ENCODE assay signal across 8 cellular contexts in genomic region chr5:55226934-55227737, GRCh38. TPM values are rescaled to one million over a fixed set of nuclear protein-coding genes. Genes with fewer than 3 reads are reported as not detected.
A peak's percentile ranks its signal among the peaks of the same experiment; 100 is the strongest.
DNase-seq lines count a peak whose midpoint lies in the region; ATAC-seq, FAIRE-seq and TF ChIP-seq lines count a peak whose summit lies in the region.

TSS of gene MCIDAS (minus strand) at chr5:55227315. CDS start at chr5:55227138, 177 bp downstream.

- TF ChIP-seq CTCF in LNCAP (IDR thresholded peaks at IDR 0.05) (peak; percentile 44; the same call in 1 of the 2 replicates), mammary epithelial cell (conservative IDR thresholded peaks at IDR 0.05 in 1 of 2, IDR thresholded peaks at IDR 0.05 in 1 of 2; ENCODE audit: extremely low read depth in 1 of 2, insufficient read depth in 1 of 2, low read depth in 1 of 2, low read length in 2 of 2) (peak in 1 of 2 donors; percentile 49), HepG2 (CRISPR knock-in tag; IDR thresholded peaks at IDR 0.05) (peak; percentile 30; the same call in 1 of the 2 replicates)

- BruUV-seq in mammary epithelial cell (replicated peaks; lab: Mats Ljungman, UMichigan), result no TSS peak
- BruUV-seq in HepG2 (replicated peaks; lab: Mats Ljungman, UMichigan), result no TSS peak

- H3K36me3 ChIP-seq in mammary epithelial cell (ENCODE audit: insufficient read depth, low read length), result no peaks in the 10 kb centered on the region
- H3K36me3 ChIP-seq in HepG2 (replicated peaks in 1 of 2; ENCODE audit: control insufficient read depth in 1 of 2, insufficient read depth in 2 of 2, low read length in 2 of 2), result no peaks in the 10 kb centered on the region

- WGBS in mammary epithelial cell (ENCODE audit: low coverage, missing lambda C conversion rate), result 5% methylated on average over 37 of the region's 85 CpGs
- 0% methylated on average over 31 of the region's 85 CpGs for WGBS in HepG2 (ENCODE audit: low lambda C conversion rate)

- no peak for FAIRE-seq in HepG2 (lab: Jason Lieb, UNC)

- H3K4me3 Mint-ChIP-seq in T-helper 1 cell treated with Interleukin-12 subunit alpha and Interleukin-12 subunit beta and Interleukin-4 antibody, amounts not matched to agents 30 μg/mL and 1 μg/mL, for 36 hours, result peak within 1 kb of the TSS; percentile 58
- H3K4me3 Mint-ChIP-seq in stimulated activated memory B cell treated with anti-CD40 and anti-IgM and Interleukin-4, amounts not matched to agents 10 μg/mL and 1 μg/mL and 100 μg/mL, for 72 hours, result peak within 1 kb of the TSS; percentile 67

- no peak for TF ChIP-seq EP300 in HepG2 (IDR thresholded peaks at IDR 0.05; ENCODE audit: low read depth in 2 of 2, low read length in 2 of 2)
- TF ChIP-seq EP300 in HepG2 (CRISPR knock-in tag; IDR thresholded peaks at IDR 0.05; ENCODE audit: borderline replicate concordance), result no peak

- H2AFZ ChIP-seq in mammary epithelial cell (ENCODE audit: low read depth, low read length) (peak within 1 kb of the TSS; percentile 97), HepG2 (ENCODE audit: low read length) (no peak within 1 kb of the TSS)

- H3K27ac Mint-ChIP-seq in T-helper 1 cell treated with Interleukin-12 subunit alpha and Interleukin-12 subunit beta and Interleukin-4 antibody, amounts not matched to agents 30 μg/mL and 1 μg/mL, for 36 hours, result peak within 1 kb of the TSS; percentile 27
- no peak within 1 kb of the TSS for H3K27ac Mint-ChIP-seq in stimulated activated memory B cell treated with anti-CD40 and anti-IgM and Interleukin-4, amounts not matched to agents 10 μg/mL and 1 μg/mL and 100 μg/mL, for 72 hours

- no peaks in the 10 kb centered on the region for H3K9me3 ChIP-seq in mammary epithelial cell (replicated peaks; ENCODE audit: insufficient read depth, low read length)
- H3K9me3 ChIP-seq in HepG2 (ENCODE audit: low read length), result no peaks in the 10 kb centered on the region

- H3K4me2 ChIP-seq in mammary epithelial cell (ENCODE audit: insufficient read depth, low read depth, low read length), result peak within 1 kb of the TSS; percentile 96
- peak within 1 kb of the TSS; percentile 87 for H3K4me2 ChIP-seq in HepG2 (ENCODE audit: low read depth, low read length)

- POLR2A ChIA-PET in HepG2 (lab: Yijun Ruan, JAX), result no interaction called here

- peak; percentile 39 for DNase-seq in DMS53 treated with DMSO at 0.1 percent for 48 hours (lab: John Stamatoyannopoulos, UW; ENCODE audit: unreplicated experiment)
- peak; percentile 72 for DNase-seq in mammary epithelial cell
- DNase-seq in HepG2 (ENCODE audit: low spot score), result no peak

- H3K9ac ChIP-seq in mammary epithelial cell (ENCODE audit: insufficient read depth, low read length) (no peak within 1 kb of the TSS), HepG2 (ENCODE audit: insufficient read depth, low read depth, low read length) (no peak within 1 kb of the TSS)

- intact Hi-C loops in mammary epithelial cell (cut with micrococcal nuclease) (loop anchor here (5.0 kb wide), 1 partner anchor 465 kb away; no protein-coding TSS in a partner anchor), HepG2 (cut with micrococcal nuclease; ENCODE audit: unreplicated experiment) (loop anchor here (2.0 to 5.0 kb wide), 3 partner anchors 40 to 465 kb away; partner anchors contain the start of gene CDC20B)

- dilution Hi-C loops in mammary epithelial cell (cut with HindIII; ENCODE audit: low sequenced_read_pairs), result no loop called here

- no peak within 1 kb of the TSS for H3K27ac ChIP-seq in mammary epithelial cell (ENCODE audit: insufficient read depth, low read depth, low read length)
- H3K27ac ChIP-seq in HepG2 (ENCODE audit: extremely low read length, insufficient read depth, low read length), result no peak within 1 kb of the TSS

- TF ChIP-seq POLR2A in HepG2 (IDR thresholded peaks at IDR 0.05; ENCODE audit: insufficient read depth in 1 of 2, low read depth in 2 of 2, low read length in 2 of 2), result no peak

- ATAC-seq in GM21717 (IDR thresholded peaks at IDR 0.05; ENCODE audit: unreplicated experiment) (peak; percentile 51), HepG2 (peak; percentile 71), HG03097 (IDR thresholded peaks at IDR 0.05; ENCODE audit: low FRiP score, unreplicated experiment) (no peak)
- ATAC-seq in stimulated activated memory B cell treated with anti-CD40 and anti-IgM and Interleukin-4, amounts not matched to agents 10 μg/mL and 1 μg/mL and 100 μg/mL, for 72 hours, result peak; percentile 34

- peak within 1 kb of the TSS; percentile 58 to 65 (median 64) for H3K4me3 ChIP-seq in mammary epithelial cell (replicated peaks in 1 of 3; ENCODE audit: insufficient read depth in 1 of 3, low read depth in 2 of 3, low read length in 3 of 3)
- peak within 1 kb of the TSS; percentile 39 to 74 (median 41); a peak in 5 of 6 replicates for H3K4me3 ChIP-seq in HepG2 (replicated peaks in 1 of 3; ENCODE audit: insufficient read depth in 1 of 3, low read depth in 2 of 3, low read length in 3 of 3)

- in situ Hi-C loops in mammary epithelial cell (cut with MboI; ENCODE audit: low sequenced_read_pairs in 2 of 2), result no loop called here
- in situ Hi-C loops in HepG2 (cut with HindIII; ENCODE audit: extremely low pct_ligation_motif_present, low pct_unique_long_range_greater_than_20kb), result no loop called here

- H4K20me1 ChIP-seq in mammary epithelial cell (ENCODE audit: insufficient read depth, low read length) (no peaks in the 10 kb centered on the region), HepG2 (ENCODE audit: insufficient read depth, low read length) (no peaks in the 10 kb centered on the region)

- H3K36me3 Mint-ChIP-seq in T-helper 1 cell treated with Interleukin-12 subunit alpha and Interleukin-12 subunit beta and Interleukin-4 antibody, amounts not matched to agents 30 μg/mL and 1 μg/mL, for 36 hours (ENCODE audit: low read depth), result no peaks in the 10 kb centered on the region
- no peaks in the 10 kb centered on the region for H3K36me3 Mint-ChIP-seq in stimulated activated memory B cell treated with anti-CD40 and anti-IgM and Interleukin-4, amounts not matched to agents 10 μg/mL and 1 μg/mL and 100 μg/mL, for 72 hours

- H3K79me2 ChIP-seq in mammary epithelial cell (ENCODE audit: insufficient read depth, low read length) (no peaks in the 10 kb centered on the region), HepG2 (ENCODE audit: insufficient read depth, low read length) (no peaks in the 10 kb centered on the region)

- H3K4me1 ChIP-seq in mammary epithelial cell (ENCODE audit: insufficient read depth, low read length) (peaks cover 19% of the 10 kb centered on the region), HepG2 (ENCODE audit: insufficient read depth, low read length) (peaks cover 12% of the 10 kb centered on the region)

- peaks cover 31% of the 10 kb centered on the region for H3K4me1 Mint-ChIP-seq in T-helper 1 cell treated with Interleukin-12 subunit alpha and Interleukin-12 subunit beta and Interleukin-4 antibody, amounts not matched to agents 30 μg/mL and 1 μg/mL, for 36 hours (ENCODE audit: low read depth)
- peaks cover 48% of the 10 kb centered on the region for H3K4me1 Mint-ChIP-seq in stimulated activated memory B cell treated with anti-CD40 and anti-IgM and Interleukin-4, amounts not matched to agents 10 μg/mL and 1 μg/mL and 100 μg/mL, for 72 hours

- H3K9me3 Mint-ChIP-seq in T-helper 1 cell treated with Interleukin-12 subunit alpha and Interleukin-12 subunit beta and Interleukin-4 antibody, amounts not matched to agents 30 μg/mL and 1 μg/mL, for 36 hours, result no peaks in the 10 kb centered on the region
- H3K9me3 Mint-ChIP-seq in stimulated activated memory B cell treated with anti-CD40 and anti-IgM and Interleukin-4, amounts not matched to agents 10 μg/mL and 1 μg/mL and 100 μg/mL, for 72 hours, result no peaks in the 10 kb centered on the region

- no peak for TF ChIP-seq RAD21 in HepG2 (CRISPR knock-in tag; IDR thresholded peaks at IDR 0.05)

- CTCF ChIA-PET in mammary epithelial cell (lab: Charles Lee; ENCODE audit: low non-redundant PET), result interaction anchor here (0.6 kb wide), 1 partner anchor 74 kb away, joined by 5 read pairs; no protein-coding TSS in a partner anchor
- CTCF ChIA-PET in HepG2 (lab: Yijun Ruan, JAX; ENCODE audit: low intra/inter-chr PET ratio, low total read pairs), result interaction anchor here (1.9 kb wide), 1 partner anchor 464 kb away, joined by 5 read pairs; no protein-coding TSS in a partner anchor

- H3K27me3 Mint-ChIP-seq in T-helper 1 cell treated with Interleukin-12 subunit alpha and Interleukin-12 subunit beta and Interleukin-4 antibody, amounts not matched to agents 30 μg/mL and 1 μg/mL, for 36 hours (ENCODE audit: low read depth), result peaks cover 92% of the 10 kb centered on the region
- H3K27me3 Mint-ChIP-seq in stimulated activated memory B cell treated with anti-CD40 and anti-IgM and Interleukin-4, amounts not matched to agents 10 μg/mL and 1 μg/mL and 100 μg/mL, for 72 hours, result peaks cover 94% of the 10 kb centered on the region

- H3K27me3 ChIP-seq in mammary epithelial cell (ENCODE audit: insufficient read depth, low read length) (no peaks in the 10 kb centered on the region), HepG2 (ENCODE audit: control insufficient read depth in 1 of 2, insufficient read depth in 2 of 2, low read length in 2 of 2) (peaks cover 1 to 69% of the 10 kb centered on the region in 2 experiments)

RNA-seq across cellular contexts. Expression of gene MCIDAS, which starts in this region (rescaled TPM):
- total RNA-seq in mammary epithelial cell (under 1 TPM; 0.33 to 0.92 TPM), HepG2 (2016; rRNA removed; fragmentation: Illumina TruSeq; extraction: Trizol) (not detected in 2 replicates)
- polyA plus RNA-seq in mammary epithelial cell (0.42 TPM), HepG2 (2011; rRNA removed) (0.04 TPM in 1 of 2 replicates, not detected in the other)
- polyA minus RNA-seq in mammary epithelial cell, result not detected
- total RNA-seq in HepG2 (2016; cell fraction: cytosol; rRNA removed; fragmentation: Illumina TruSeq; extraction: Trizol; ENCODE audit: low read depth), result not detected in 2 replicates
- not detected in 2 replicates for total RNA-seq in HepG2 (2016; cell fraction: insoluble cytoplasmic fraction; rRNA removed; fragmentation: Illumina TruSeq; extraction: Trizol)
- total RNA-seq in HepG2 (2016; cell fraction: membrane; rRNA removed; fragmentation: Illumina TruSeq; extraction: Trizol), result not detected in 2 replicates
- total RNA-seq in HepG2 (2016; cell fraction: nucleus; rRNA removed; fragmentation: Illumina TruSeq; extraction: Trizol), result not detected in 2 replicates
- polyA plus RNA-seq in HepG2 (2011; cell fraction: cytosol; rRNA removed), result not detected in 2 replicates
- not detected in 2 replicates for polyA plus RNA-seq in HepG2 (2011; cell fraction: nucleus; rRNA removed)
- polyA plus RNA-seq in HepG2 (2012), result not detected in 2 replicates
- polyA plus RNA-seq in HepG2 (2016; cell fraction: cytosol; fragmentation: Illumina TruSeq; extraction: Trizol; ENCODE audit: low read depth), result not detected in 2 replicates
- not detected in 2 replicates for polyA plus RNA-seq in HepG2 (2016; cell fraction: insoluble cytoplasmic fraction; fragmentation: Illumina TruSeq; extraction: Trizol; ENCODE audit: low read depth)
- polyA plus RNA-seq in HepG2 (2016; cell fraction: membrane; fragmentation: Illumina TruSeq; extraction: Trizol; ENCODE audit: low read depth), result not detected in 2 replicates
- not detected in 2 replicates for polyA plus RNA-seq in HepG2 (2016; cell fraction: nucleus; fragmentation: Illumina TruSeq; extraction: Trizol; ENCODE audit: insufficient read depth, low read depth)
- polyA minus RNA-seq in HepG2 (2011; rRNA and poly(A)+ RNA removed; ENCODE audit: low replicate concordance), result 7.2 TPM in 1 of 2 replicates, not detected in the other
- not detected in 2 replicates for polyA minus RNA-seq in HepG2 (2011; cell fraction: cytosol; rRNA and poly(A)+ RNA removed)
- polyA minus RNA-seq in HepG2 (2011; cell fraction: nucleus; rRNA and poly(A)+ RNA removed), result not detected in 2 replicates

Comparison
In these comparisons a context has a peak if more than half of its experiments do, and no peak if none do; other contexts are left out.
1. Peak in DNase-seq, H3K4me3 ChIP-seq and H3K4me2 ChIP-seq in mammary epithelial cell; RNA of the gene not detected or under 1 TPM.